ENCODE assay signal across 15 cellular contexts in the genomic region with DNA sequence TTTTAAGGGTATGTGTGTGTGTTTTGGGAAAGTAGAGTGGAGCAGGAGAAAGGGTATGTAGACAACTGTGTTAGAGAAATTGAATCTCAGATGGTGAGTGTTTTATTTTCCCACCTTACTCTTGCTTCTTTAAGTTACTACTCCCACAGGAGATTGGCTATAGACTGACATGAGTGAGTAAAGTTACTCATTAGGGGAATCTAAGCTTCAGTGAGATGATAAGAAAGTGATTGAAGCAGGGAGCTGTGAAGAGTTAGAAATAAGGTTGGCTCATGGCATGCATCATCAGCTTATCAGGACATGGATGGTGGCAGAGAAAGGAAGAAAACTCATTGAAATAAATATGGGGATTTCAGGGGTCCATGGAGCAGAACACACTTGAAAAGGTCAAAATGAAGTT.
A peak's percentile ranks its signal among the peaks of the same experiment; 100 is the strongest.
DNase-seq lines count a peak whose midpoint lies in the region; ATAC-seq and TF ChIP-seq lines count a peak whose summit lies in the region.
"Had no signal": no experiment of that assay in that cellular context is flagged by ENCODE, and none has a peak within 500 bp of the region (broad histone marks: within the 10 kb centered on the region; RNA-seq: fewer than 3 reads in every experiment).

No MANE protein-coding gene starts in this region.

- H3K27ac ChIP-seq in CD8-positive, alpha-beta memory T cell (ENCODE audit: low read depth, low read length), result no peak overlapping the region
- H3K27ac ChIP-seq in HEK293 (ENCODE audit: extremely low read depth, low read depth, low read length) (no peak overlapping the region), ascending aorta (peak overlapping the region; percentile 2 to 45), osteoblast (ENCODE audit: low read depth, low read length) (peak overlapping the region; percentile 29), foreskin keratinocyte (no peak overlapping the region)

- POLR2A ChIA-PET in CD8-positive, alpha-beta memory T cell (lab: Charles Lee), result no interaction called here
- POLR2A ChIA-PET in HEK293 (lab: Yijun Ruan, JAX), result no interaction called here

- ATAC-seq in foreskin keratinocyte, result no peak
- no peak for ATAC-seq in GM21723 (IDR thresholded peaks at IDR 0.05; ENCODE audit: unreplicated experiment)

- DNase-seq in CD8-positive, alpha-beta memory T cell, result no peak
- DNase-seq in ascending aorta (ENCODE audit: low spot score in 2 of 2) (no peak), osteoblast (ENCODE audit: insufficient read length, low spot score, missing footprints) (no peak), RPMI8226 (no peak), foreskin keratinocyte (no peak)
- DNase-seq: activated effector memory CD4-positive, alpha-beta T cell treated with Interleukin-2 at 50 U/mL for 16 hours; caudate nucleus; head of caudate nucleus; NCI-H2171; NK-92 treated with Interleukin-12 subunit alpha and Interleukin-12 subunit beta, amount 100 ng/mL, for 24 hours; right cardiac atrium; stimulated activated CD4-positive, alpha-beta T cell treated with anti-CD3 and anti-CD28 coated beads, Interleukin-4, amount 100 ng/mL, for 1 hour; stimulated activated naive CD4-positive, alpha-beta T cell treated with Interleukin-2 at 50 U/mL for 16 hours had no signal

- no peaks in the 10 kb centered on the region for H3K9me3 ChIP-seq in CD8-positive, alpha-beta memory T cell (ENCODE audit: low read length)
- no peaks in the 10 kb centered on the region for H3K9me3 ChIP-seq in HEK293 (ENCODE audit: control insufficient read depth, insufficient read depth, low read depth, low read length)
- no peaks in the 10 kb centered on the region for H3K9me3 ChIP-seq in ascending aorta
- H3K9me3 ChIP-seq in osteoblast (ENCODE audit: low read depth, low read length), result no peaks in the 10 kb centered on the region

- H3K36me3 ChIP-seq in CD8-positive, alpha-beta memory T cell (ENCODE audit: insufficient read depth, low read length), result peaks cover 10% of the 10 kb centered on the region
- H3K36me3 ChIP-seq in HEK293 (ENCODE audit: control insufficient read depth in 2 of 2, insufficient read depth in 1 of 2, low read length in 2 of 2) (no peaks in the 10 kb centered on the region), ascending aorta (peaks cover 0 to 5% of the 10 kb centered on the region in 2 donors), osteoblast (ENCODE audit: insufficient read depth, low read length) (peaks cover 7% of the 10 kb centered on the region)

- H2AFZ ChIP-seq in osteoblast (ENCODE audit: low read length), result no peak overlapping the region

- H3K4me3 Mint-ChIP-seq in CD8-positive, alpha-beta memory T cell, result peak overlapping the region in 5 of 7 donors; percentile 0 to 58 (median 13)

- peaks cover 0 to 62% (median 24%) of the 10 kb centered on the region in 3 donors for H3K36me3 Mint-ChIP-seq in CD8-positive, alpha-beta memory T cell

- H3K4me1 Mint-ChIP-seq in CD8-positive, alpha-beta memory T cell, result peaks cover 74 to 97% (median 93%) of the 10 kb centered on the region in 3 donors

- CTCF ChIA-PET in CD8-positive, alpha-beta memory T cell (lab: Charles Lee), result no interaction called here
- CTCF ChIA-PET in HEK293 (lab: Yijun Ruan, JAX), result interaction anchor here (1.2 kb wide), 1 partner anchor 44 kb away, joined by 3 read pairs; no protein-coding TSS in a partner anchor

- intact Hi-C loops in ascending aorta (cut with DNase I), result no loop called here

- H3K4me1 ChIP-seq in CD8-positive, alpha-beta memory T cell (ENCODE audit: insufficient read depth, low read length), result peaks cover 76% of the 10 kb centered on the region
- no peaks in the 10 kb centered on the region for H3K4me1 ChIP-seq in HEK293 (ENCODE audit: control insufficient read depth, insufficient read depth, low read length)
- peaks cover 0 to 42% of the 10 kb centered on the region in 2 donors for H3K4me1 ChIP-seq in ascending aorta
- peaks cover 53% of the 10 kb centered on the region for H3K4me1 ChIP-seq in osteoblast (ENCODE audit: insufficient read depth, low read length)
- H3K4me1 ChIP-seq in foreskin keratinocyte, result peaks cover 39% of the 10 kb centered on the region

- H3K79me2 ChIP-seq in osteoblast (ENCODE audit: insufficient read depth, low read length), result peaks cover 95% of the 10 kb centered on the region

- no peaks in the 10 kb centered on the region for H3K27me3 ChIP-seq in CD8-positive, alpha-beta memory T cell (ENCODE audit: insufficient read depth, low read length, poor library complexity, severe bottlenecking)
- no peaks in the 10 kb centered on the region for H3K27me3 ChIP-seq in ascending aorta
- no peaks in the 10 kb centered on the region for H3K27me3 ChIP-seq in osteoblast (ENCODE audit: insufficient read depth, low read length)
- no peaks in the 10 kb centered on the region for H3K27me3 ChIP-seq in foreskin keratinocyte

- no peak overlapping the region for H3K4me2 ChIP-seq in osteoblast (ENCODE audit: insufficient read depth, low read length)

- H3K9me3 Mint-ChIP-seq in CD8-positive, alpha-beta memory T cell, result no peaks in the 10 kb centered on the region

- H3K27me3 Mint-ChIP-seq in CD8-positive, alpha-beta memory T cell, result no peaks in the 10 kb centered on the region

- TF ChIP-seq CTCF in HEK293 (tag by site-specific recombination; IDR thresholded peaks at IDR 0.05) (no peak), ascending aorta (IDR thresholded peaks at IDR 0.05) (no peak), osteoblast (IDR thresholded peaks at IDR 0.05; ENCODE audit: extremely low read depth, low read depth, low read length) (no peak), foreskin keratinocyte (conservative IDR thresholded peaks at IDR 0.05) (no peak)

- H3K4me3 ChIP-seq in CD8-positive, alpha-beta memory T cell (ENCODE audit: low read length), result no peak overlapping the region
- H3K4me3 ChIP-seq in HEK293 (ENCODE audit: low read depth, low read length) (no peak overlapping the region), ascending aorta (no peak overlapping the region), osteoblast (ENCODE audit: insufficient read depth, low read length) (no peak overlapping the region)

- H4K20me1 ChIP-seq in osteoblast (ENCODE audit: insufficient read depth, low read length), result peaks cover 59% of the 10 kb centered on the region

- H3K27ac Mint-ChIP-seq in CD8-positive, alpha-beta memory T cell, result peak overlapping the region; percentile 22 to 83 (median 50)

TF ChIP-seq in HEK293, 187 proteins besides CTCF, POLR2A, EP300 and RAD21:
- TF ChIP-seq TSHZ1 (tag by site-specific recombination; IDR thresholded peaks at IDR 0.05; ENCODE audit: borderline replicate concordance), result no peak
- TF ChIP-seq PRDM1 (tag by site-specific recombination; IDR thresholded peaks at IDR 0.05), result 0 out of 2 replicates have a peak, but pooled peaks have one; percentile 21

Comparison
In these comparisons a context has a peak if more than half of its experiments do, and no peak if none do; other contexts are left out.
1. H3K27ac ChIP-seq: peak in ascending aorta (2 of 2) and osteoblast (single experiment); none in CD8-positive, alpha-beta memory T cell (single experiment), HEK293 (single experiment) and foreskin keratinocyte (single experiment).